In genomic region chr12:88493651-88494050, GRCh38 we compare ENCODE assay signal across 19 cellular contexts.
DNase-seq lines count a peak whose midpoint lies in the region; TF ChIP-seq lines count a peak whose summit lies in the region.
"Had no signal": no experiment of that assay in that cellular context is flagged by ENCODE, and none has a peak within 500 bp of the region (broad histone marks: within the 10 kb centered on the region; RNA-seq: fewer than 3 reads in every experiment).

No MANE protein-coding gene starts in this region.

- no peak overlapping the region for H3K18ac ChIP-seq in neuronal stem cell (ENCODE audit: low read length)

- DNase-seq in AG04450 (ENCODE audit: low read depth, low spot score): peak; percentile 84
- DNase-seq in HFF-Myc (ENCODE audit: extremely low read depth, low read depth): peak; percentile 32
- DNase-seq in adipocyte (ENCODE audit: low read depth): peak; percentile 72
- DNase-seq in fibroblast of the conjunctiva (ENCODE audit: low read depth): peak; percentile 79
- no peak for DNase-seq in activated naive CD8-positive, alpha-beta T cell treated with anti-CD3 and anti-CD28 coated beads for 36 hours
- no peak for DNase-seq in cerebellar nuclear complex (lab: John Stamatoyannopoulos, UW)
- DNase-seq in GF-D8 (lab: John Stamatoyannopoulos, UW): no peak
- DNase-seq in neuronal stem cell (ENCODE audit: low spot score): no peak
- DNase-seq: activated CD4-positive, alpha-beta memory T cell treated with anti-CD3 and anti-CD28 coated beads, Interleukin-2, amount 10 ng/mL, durations not matched to agents 7 days and 5 days; BE2C; body of pancreas; hypothalamus; naive thymus-derived CD8-positive, alpha-beta T cell; NCI-H146; NCI-H82; SJCRH30; stimulated activated CD4-positive, alpha-beta T cell treated with anti-CD3 and anti-CD28 coated beads, Interleukin-4, amount 100 ng/mL, for 1 hour had no signal

- no peaks in the 10 kb centered on the region for H3K4me1 Mint-ChIP-seq in activated naive CD8-positive, alpha-beta T cell treated with anti-CD3 and anti-CD28 coated beads for 36 hours
- H3K4me1 Mint-ChIP-seq: activated CD4-positive, alpha-beta memory T cell treated with anti-CD3 and anti-CD28 coated beads, Interleukin-2, amount 10 ng/mL, durations not matched to agents 7 days and 5 days; IgD-negative memory B cell; naive thymus-derived CD8-positive, alpha-beta T cell had no signal

- no peak overlapping the region for H3K27ac Mint-ChIP-seq in activated naive CD8-positive, alpha-beta T cell treated with anti-CD3 and anti-CD28 coated beads for 36 hours
- H3K27ac Mint-ChIP-seq: activated CD4-positive, alpha-beta memory T cell treated with anti-CD3 and anti-CD28 coated beads, Interleukin-2, amount 10 ng/mL, durations not matched to agents 7 days and 5 days; IgD-negative memory B cell; naive thymus-derived CD8-positive, alpha-beta T cell; type B pancreatic cell had no signal

- H3K4me3 ChIP-seq in AG04450 (ENCODE audit: low read depth, low read length): no peak overlapping the region
- no peak overlapping the region for H3K4me3 ChIP-seq in HFF-Myc (replicated peaks; ENCODE audit: low read depth, low read length)
- H3K4me3 ChIP-seq in adipocyte (ENCODE audit: low read length): no peak overlapping the region
- no peak overlapping the region for H3K4me3 ChIP-seq in neuronal stem cell (ENCODE audit: low read length in 2 of 2)
- H3K4me3 ChIP-seq: body of pancreas, SJCRH30 had no signal

- H3K27me3 ChIP-seq in AG04450 (ENCODE audit: control insufficient read depth, insufficient read depth, low read length) (no peaks in the 10 kb centered on the region), adipocyte (replicated peaks; ENCODE audit: control insufficient read depth, insufficient read depth, low read length) (no peaks in the 10 kb centered on the region), neuronal stem cell (ENCODE audit: control insufficient read depth in 3 of 3, insufficient read depth in 3 of 3, low read depth in 1 of 3, low read length in 3 of 3) (no peaks in the 10 kb centered on the region)
- H3K27me3 ChIP-seq: BE2C, body of pancreas, SJCRH30 had no signal

- H4K91ac ChIP-seq in neuronal stem cell (ENCODE audit: low read depth, low read length, poor library complexity): no peak overlapping the region

- H3K79me1 ChIP-seq in neuronal stem cell (ENCODE audit: low read depth, low read length): no peaks in the 10 kb centered on the region

- CTCF ChIA-PET in AG04450 (lab: Charles Lee): interaction anchor here (0.9 to 1.4 kb wide), 2 partner anchors 339 to 500 kb away, joined by 3 read pairs; no protein-coding TSS in a partner anchor

- H3K9ac ChIP-seq in adipocyte (ENCODE audit: low read length): no peak overlapping the region
- H3K9ac ChIP-seq in neuronal stem cell (ENCODE audit: low read depth, low read length, poor library complexity): no peak overlapping the region

- H3K27ac ChIP-seq in AG04450 (ENCODE audit: low read depth, low read length): no peak overlapping the region
- H3K27ac ChIP-seq in neuronal stem cell (replicated peaks; ENCODE audit: low read length): no peak overlapping the region
- H3K27ac ChIP-seq: body of pancreas, SJCRH30 had no signal

- H2AK5ac ChIP-seq in neuronal stem cell (ENCODE audit: low read depth, low read length): no peak overlapping the region

- no peak overlapping the region for H2BK5ac ChIP-seq in neuronal stem cell (ENCODE audit: low read length)

- no peaks in the 10 kb centered on the region for H3K36me3 Mint-ChIP-seq in activated naive CD8-positive, alpha-beta T cell treated with anti-CD3 and anti-CD28 coated beads for 36 hours
- H3K36me3 Mint-ChIP-seq: IgD-negative memory B cell; naive thymus-derived CD8-positive, alpha-beta T cell had no signal

- no peak overlapping the region for H3K23ac ChIP-seq in neuronal stem cell (ENCODE audit: low read depth, low read length, poor library complexity)

- H3K4me1 ChIP-seq in adipocyte (ENCODE audit: control insufficient read depth, insufficient read depth, low read length): peaks cover 15% of the 10 kb centered on the region
- no peaks in the 10 kb centered on the region for H3K4me1 ChIP-seq in neuronal stem cell (ENCODE audit: control insufficient read depth in 2 of 2, insufficient read depth in 1 of 2, low read depth in 1 of 2, low read length in 2 of 2)
- H3K4me1 ChIP-seq: BE2C, body of pancreas, SJCRH30 had no signal

- no peak overlapping the region for H3K4me3 Mint-ChIP-seq in activated naive CD8-positive, alpha-beta T cell treated with anti-CD3 and anti-CD28 coated beads for 36 hours
- H3K4me3 Mint-ChIP-seq: activated CD4-positive, alpha-beta memory T cell treated with anti-CD3 and anti-CD28 coated beads, Interleukin-2, amount 10 ng/mL, durations not matched to agents 7 days and 5 days; IgD-negative memory B cell; naive thymus-derived CD8-positive, alpha-beta T cell; type B pancreatic cell had no signal

- H3K14ac ChIP-seq in neuronal stem cell (ENCODE audit: low read length): no peak overlapping the region

- H3K36me3 ChIP-seq in adipocyte (ENCODE audit: control insufficient read depth, insufficient read depth, low read length, severe bottlenecking): no peaks in the 10 kb centered on the region
- peaks cover 0 to 8% of the 10 kb centered on the region in 2 donors for H3K36me3 ChIP-seq in neuronal stem cell (replicated peaks in 1 of 2; ENCODE audit: control insufficient read depth in 2 of 2, insufficient read depth in 2 of 2, low read length in 2 of 2)
- H3K36me3 ChIP-seq: BE2C, SJCRH30 had no signal

- H2AFZ ChIP-seq in neuronal stem cell (ENCODE audit: low read length): no peak overlapping the region

- H3K27me3 Mint-ChIP-seq in activated naive CD8-positive, alpha-beta T cell treated with anti-CD3 and anti-CD28 coated beads for 36 hours: no peaks in the 10 kb centered on the region
- H3K27me3 Mint-ChIP-seq: activated CD4-positive, alpha-beta memory T cell treated with anti-CD3 and anti-CD28 coated beads, Interleukin-2, amount 10 ng/mL, durations not matched to agents 7 days and 5 days; IgD-negative memory B cell; type B pancreatic cell had no signal

- POLR2A ChIA-PET in AG04450 (lab: Yijun Ruan, JAX): no interaction called here

- no peaks in the 10 kb centered on the region for H3K9me3 ChIP-seq in AG04450 (ENCODE audit: control insufficient read depth, insufficient read depth, low read length)
- no peaks in the 10 kb centered on the region for H3K9me3 ChIP-seq in adipocyte (ENCODE audit: control insufficient read depth, low read length)
- H3K9me3 ChIP-seq in neuronal stem cell (replicated peaks in 1 of 2; ENCODE audit: control insufficient read depth in 2 of 2, insufficient read depth in 1 of 2, low read depth in 1 of 2, low read length in 2 of 2): no peaks in the 10 kb centered on the region
- H3K9me3 ChIP-seq: BE2C, body of pancreas, SJCRH30 had no signal

- H2BK120ac ChIP-seq in neuronal stem cell (ENCODE audit: low read depth, low read length): no peak overlapping the region

- H2BK15ac ChIP-seq in neuronal stem cell (ENCODE audit: low read length): no peak overlapping the region

- H4K8ac ChIP-seq in neuronal stem cell (ENCODE audit: low read depth, low read length): no peak overlapping the region

- H3K4me2 ChIP-seq in neuronal stem cell (ENCODE audit: insufficient read depth, low read length, poor library complexity, severe bottlenecking): no peak overlapping the region

- H2BK12ac ChIP-seq in neuronal stem cell (ENCODE audit: low read length): no peak overlapping the region

- WGBS in neuronal stem cell (ENCODE audit: extremely low coverage in 2 of 2, insufficient read length in 2 of 2, insufficient replicate concordance in 1 of 2), 2 donors: no CpG with 5 or more reads among the region's 3 CpGs

- H3K9me3 Mint-ChIP-seq in activated naive CD8-positive, alpha-beta T cell treated with anti-CD3 and anti-CD28 coated beads for 36 hours: no peaks in the 10 kb centered on the region
- H3K9me3 Mint-ChIP-seq: activated CD4-positive, alpha-beta memory T cell treated with anti-CD3 and anti-CD28 coated beads, Interleukin-2, amount 10 ng/mL, durations not matched to agents 7 days and 5 days; type B pancreatic cell had no signal

- no peak overlapping the region for H3K4ac ChIP-seq in neuronal stem cell (ENCODE audit: low read length)

- TF ChIP-seq CTCF in AG04450 (IDR thresholded peaks at IDR 0.05; ENCODE audit: low read depth, low read length) (no peak), HFF-Myc (IDR thresholded peaks at IDR 0.05; ENCODE audit: low read depth, low read length, missing control alignments) (no peak)

Comparison
In these comparisons a context has a peak if more than half of its experiments do, and no peak if none do; other contexts are left out.
1. DNase-seq: peak in AG04450 (single experiment), HFF-Myc (single experiment), adipocyte (single experiment) and fibroblast of the conjunctiva (single experiment); none in activated naive CD8-positive, alpha-beta T cell treated with anti-CD3 and anti-CD28 coated beads for 36 hours (single experiment), cerebellar nuclear complex (0 of 2), GF-D8 (single experiment) and neuronal stem cell (single experiment).